In the genomic region with DNA sequence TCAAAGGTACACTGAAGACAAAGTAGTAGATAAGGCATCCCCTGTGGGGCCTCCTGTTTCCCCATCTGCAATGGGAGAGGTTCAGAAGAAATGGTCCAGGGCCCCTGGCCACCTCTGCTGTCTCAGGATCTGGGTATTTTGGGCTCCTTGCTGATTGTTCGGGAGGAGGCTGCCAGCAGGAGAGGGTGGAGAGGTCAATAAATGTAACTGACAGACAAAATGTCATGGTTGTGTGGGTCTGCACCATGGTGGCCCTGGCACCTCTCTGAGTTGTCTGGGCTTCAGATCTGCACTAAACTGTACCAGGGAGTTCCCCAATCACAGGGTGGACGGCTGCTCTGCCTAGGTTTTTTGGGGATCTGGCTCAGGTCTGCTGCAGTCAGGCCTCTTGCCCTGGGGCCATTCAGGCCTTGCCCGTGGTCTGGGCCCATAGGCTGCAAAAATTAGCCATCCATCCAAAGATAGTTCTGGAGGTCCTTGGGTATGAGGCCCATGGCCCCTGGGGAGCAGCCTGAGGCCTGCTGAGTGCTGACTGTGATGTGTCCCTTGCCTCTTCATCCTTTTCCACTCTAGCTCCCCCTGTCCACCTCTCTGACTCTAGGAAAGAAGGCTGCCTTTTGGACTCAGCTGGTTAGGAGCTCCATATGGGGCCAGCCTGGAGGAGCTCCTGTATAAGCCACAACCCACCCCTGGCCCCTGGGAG, we compare ENCODE assay signal across 10 cellular contexts. TPM values are rescaled to one million over a fixed set of nuclear protein-coding genes. Genes with fewer than 3 reads are reported as not detected.
DNase-seq lines count a peak whose midpoint lies in the region; ATAC-seq and TF ChIP-seq lines count a peak whose summit lies in the region.
"Had no signal": no experiment of that assay in that cellular context is flagged by ENCODE, and none has a peak within 500 bp of the region (broad histone marks: within the 10 kb centered on the region; RNA-seq: fewer than 3 reads in every experiment).

No MANE protein-coding gene starts in this region.

- no peak overlapping the region for H2BK15ac ChIP-seq in neuronal stem cell (ENCODE audit: low read length)

- WGBS in neuronal stem cell (ENCODE audit: extremely low coverage in 2 of 2, insufficient read length in 2 of 2, insufficient replicate concordance in 1 of 2), 2 donors, result no CpG with 5 or more reads among the region's 3 CpGs

- no peak for TF ChIP-seq POLR2A in NB4 (IDR thresholded peaks at IDR 0.05; ENCODE audit: extremely low read depth, insufficient read length)

- no peak overlapping the region for H4K91ac ChIP-seq in neuronal stem cell (ENCODE audit: low read depth, low read length, poor library complexity)

- H3K23ac ChIP-seq in neuronal stem cell (ENCODE audit: low read depth, low read length, poor library complexity), result peak overlapping the region; percentile 87

- peak overlapping the region; percentile 17 for H2AK5ac ChIP-seq in neuronal stem cell (ENCODE audit: low read depth, low read length)

- TF ChIP-seq CTCF in GM10248 (IDR thresholded peaks at IDR 0.05; ENCODE audit: control extremely low read depth, extremely low read depth, low read depth, missing control alignments) (peak; percentile 2), NB4 (IDR thresholded peaks at IDR 0.05; ENCODE audit: low read depth, low read length) (no peak)

- H2BK12ac ChIP-seq in neuronal stem cell (ENCODE audit: low read length), result peak overlapping the region; percentile 8

- ATAC-seq in GM21526 (IDR thresholded peaks at IDR 0.05; ENCODE audit: low FRiP score, unreplicated experiment), result no peak

- H3K4me2 ChIP-seq in neuronal stem cell (ENCODE audit: insufficient read depth, low read length, poor library complexity, severe bottlenecking), result no peak overlapping the region

- peak overlapping the region; percentile 68 for H3K27ac ChIP-seq in effector memory CD4-positive, alpha-beta T cell (ENCODE audit: insufficient read depth, low read length, poor library complexity, severe bottlenecking)
- H3K27ac ChIP-seq in neuronal stem cell (replicated peaks; ENCODE audit: low read length) (no peak overlapping the region), substantia nigra (ENCODE audit: low read depth, low read length, poor library complexity, severe bottlenecking) (no peak overlapping the region)

- H2BK120ac ChIP-seq in neuronal stem cell (ENCODE audit: low read depth, low read length), result no peak overlapping the region

- no peaks in the 10 kb centered on the region for H3K27me3 ChIP-seq in effector memory CD4-positive, alpha-beta T cell (replicated peaks; ENCODE audit: control insufficient read depth, insufficient read depth, low read length, poor library complexity, severe bottlenecking)
- H3K27me3 ChIP-seq in neuronal stem cell (ENCODE audit: control insufficient read depth in 3 of 3, insufficient read depth in 3 of 3, low read depth in 1 of 3, low read length in 3 of 3), result no peaks in the 10 kb centered on the region
- H3K27me3 ChIP-seq: pancreas had no signal

- H3K79me1 ChIP-seq in neuronal stem cell (ENCODE audit: low read depth, low read length), result peaks cover 2% of the 10 kb centered on the region

- H2BK5ac ChIP-seq in neuronal stem cell (ENCODE audit: low read length), result peak overlapping the region; percentile 62

- H3K36me3 ChIP-seq in effector memory CD4-positive, alpha-beta T cell (ENCODE audit: control insufficient read depth, insufficient read depth, low read length), result peaks cover 17% of the 10 kb centered on the region
- peaks cover 0 to 2% of the 10 kb centered on the region in 2 donors for H3K36me3 ChIP-seq in neuronal stem cell (replicated peaks in 1 of 2; ENCODE audit: control insufficient read depth in 2 of 2, insufficient read depth in 2 of 2, low read length in 2 of 2)

- H3K4me3 ChIP-seq in NB4 (ENCODE audit: low read depth, low read length), result peak overlapping the region; percentile 11
- H3K4me3 ChIP-seq in effector memory CD4-positive, alpha-beta T cell (ENCODE audit: insufficient read depth, low read depth, low read length, poor library complexity, severe bottlenecking), result peak overlapping the region; percentile 36
- H3K4me3 ChIP-seq in neuronal stem cell (ENCODE audit: low read length in 2 of 2), result no peak overlapping the region

- no peak overlapping the region for H3K14ac ChIP-seq in neuronal stem cell (ENCODE audit: low read length)

- CTCF ChIA-PET in GM10248 (lab: Yijun Ruan, JAX), result interaction anchor here (0.9 to 2.0 kb wide), 4 partner anchors 9 to 125 kb away, joined by 3 to 6 read pairs (median 4); no protein-coding TSS in a partner anchor

- peaks cover 71% of the 10 kb centered on the region for H3K4me1 ChIP-seq in effector memory CD4-positive, alpha-beta T cell (ENCODE audit: control insufficient read depth, insufficient read depth, low read length, poor library complexity, severe bottlenecking)
- H3K4me1 ChIP-seq in neuronal stem cell (ENCODE audit: control insufficient read depth in 2 of 2, insufficient read depth in 1 of 2, low read depth in 1 of 2, low read length in 2 of 2), result peaks cover 3 to 4% of the 10 kb centered on the region in 2 donors

- H3K9me3 ChIP-seq in effector memory CD4-positive, alpha-beta T cell (ENCODE audit: control insufficient read depth, low read length), result no peaks in the 10 kb centered on the region
- no peaks in the 10 kb centered on the region for H3K9me3 ChIP-seq in neuronal stem cell (replicated peaks in 1 of 2; ENCODE audit: control insufficient read depth in 2 of 2, insufficient read depth in 1 of 2, low read depth in 1 of 2, low read length in 2 of 2)
- H3K9me3 ChIP-seq: pancreas had no signal

- H2AFZ ChIP-seq in neuronal stem cell (ENCODE audit: low read length), result no peak overlapping the region

- DNase-seq in GM10248 (ENCODE audit: extremely low spot score), result no peak
- DNase-seq in NB4 (ENCODE audit: low read depth), result peak; percentile 74
- no peak for DNase-seq in effector memory CD4-positive, alpha-beta T cell
- DNase-seq in neuronal stem cell (ENCODE audit: low spot score), result no peak
- no peak for DNase-seq in germinal center (ENCODE audit: low spot score)
- DNase-seq in substantia nigra (lab: John Stamatoyannopoulos, UW), result no peak
- no peak for DNase-seq in hepatic stellate cell (ENCODE audit: low spot score)
- DNase-seq: NCI-H2081 had no signal

- no peak overlapping the region for H3K9ac ChIP-seq in neuronal stem cell (ENCODE audit: low read depth, low read length, poor library complexity)

- no peak overlapping the region for H4K8ac ChIP-seq in neuronal stem cell (ENCODE audit: low read depth, low read length)

- no peak overlapping the region for H3K18ac ChIP-seq in neuronal stem cell (ENCODE audit: low read length)

- POLR2A ChIA-PET in GM10248 (lab: Yijun Ruan, JAX), result no interaction called here

- H3K4ac ChIP-seq in neuronal stem cell (ENCODE audit: low read length), result no peak overlapping the region

RNA-seq across cellular contexts. Expression of a gene that starts 7.5 kb away (rescaled TPM):
- polyA plus RNA-seq in neuronal stem cell (2013, experiment 1 of 2), result 5.9 TPM
- polyA plus RNA-seq in neuronal stem cell (2013, experiment 2 of 2), result 6.2 TPM

RNA-seq across cellular contexts. Expression of a gene that starts 10.4 kb away (rescaled TPM):
- polyA plus RNA-seq in neuronal stem cell (2013, experiment 1 of 2), result 56.1 TPM
- polyA plus RNA-seq in neuronal stem cell (2013, experiment 2 of 2), result 55.5 TPM

Comparison
In these comparisons a context has a peak if more than half of its experiments do, and no peak if none do; other contexts are left out.
1. H3K4me3 ChIP-seq: peak in NB4 (single experiment) and effector memory CD4-positive, alpha-beta T cell (single experiment); none in neuronal stem cell (0 of 2).